9 cellular contexts compared by ENCODE assay signal in the genomic region with DNA sequence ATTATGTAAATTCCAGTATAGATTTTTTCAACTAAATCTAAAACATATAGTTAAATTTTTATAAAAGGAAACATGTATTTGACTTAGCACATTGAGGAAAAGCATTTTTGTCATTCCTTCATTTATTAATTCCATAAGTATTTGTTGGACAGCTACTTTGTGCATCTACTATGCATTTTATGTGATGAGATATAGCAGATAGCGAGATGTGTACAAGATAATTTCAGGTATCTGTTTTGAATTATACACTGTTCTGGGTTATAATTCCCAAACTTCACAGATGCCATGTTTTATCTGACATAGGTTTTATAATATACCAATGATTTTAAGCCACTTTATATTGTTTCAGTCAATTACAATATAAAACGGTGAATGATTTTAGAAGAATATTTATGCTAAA.
"Had no signal": no experiment of that assay in that cellular context is flagged by ENCODE, and none has a peak within 500 bp of the region (broad histone marks: within the 10 kb centered on the region; RNA-seq: fewer than 3 reads in every experiment).

No MANE protein-coding gene starts in this region.

- FAIRE-seq: HepG2 had no signal

- H3K9me3 ChIP-seq: HAP-1 had no signal

- H3K9me3 Mint-ChIP-seq: HFFc6 had no signal

- H3K27ac Mint-ChIP-seq: HFFc6, IgD-negative memory B cell had no signal

- H3K4me1 ChIP-seq: HAP-1 had no signal

- H3K36me3 Mint-ChIP-seq: IgD-negative memory B cell had no signal

- ATAC-seq: HCT116, HepG2 had no signal

- H3K4me1 Mint-ChIP-seq: IgD-negative memory B cell had no signal

- H2AFZ ChIP-seq: GM23248 had no signal

- H3K36me3 ChIP-seq: HAP-1 had no signal

- H3K9ac ChIP-seq: GM23248 had no signal

- H3K27ac ChIP-seq: GM23248, HL-60 had no signal

- H3K4me3 ChIP-seq: GM23248, HAP-1 had no signal

- H3K4me3 Mint-ChIP-seq: HFFc6, IgD-negative memory B cell had no signal

- H3K27me3 Mint-ChIP-seq: IgD-negative memory B cell had no signal

- DNase-seq: GM23248, GOT3, H7, HFFc6 had no signal
